ENCODE assay signal across 19 cellular contexts in genomic region chr10:43296320-43296719, GRCh38. TPM values are rescaled to one million over a fixed set of nuclear protein-coding genes. Genes with fewer than 3 reads are reported as not detected.
DNase-seq lines count a peak whose midpoint lies in the region; ATAC-seq and TF ChIP-seq lines count a peak whose summit lies in the region.
"Had no signal": no experiment of that assay in that cellular context is flagged by ENCODE, and none has a peak within 500 bp of the region (broad histone marks: within the 10 kb centered on the region; RNA-seq: fewer than 3 reads in every experiment).

No MANE protein-coding gene starts in this region.

- H3K9me3 ChIP-seq in CD8-positive, alpha-beta T cell (ENCODE audit: low read length) = no peaks in the 10 kb centered on the region
- H3K9me3 ChIP-seq in WERI-Rb-1 (ENCODE audit: severe bottlenecking) = no peaks in the 10 kb centered on the region

- no peak for TF ChIP-seq CTCF in CD8-positive, alpha-beta T cell (IDR thresholded peaks at IDR 0.05)
- TF ChIP-seq CTCF in WERI-Rb-1 (IDR thresholded peaks at IDR 0.05; ENCODE audit: low read depth, low read length) = 0 out of 2 replicates have a peak, but pooled peaks have one; percentile 2

- peaks cover 20% of the 10 kb centered on the region for H3K9me3 Mint-ChIP-seq in activated CD4-positive, alpha-beta memory T cell treated with anti-CD3 and anti-CD28 coated beads, Interleukin-2, amount 10 ng/mL, durations not matched to agents 7 days and 5 days
- peaks cover 3% of the 10 kb centered on the region for H3K9me3 Mint-ChIP-seq in activated CD4-positive, alpha-beta memory T cell treated with anti-CD3 and anti-CD28 coated beads for 36 hours
- H3K9me3 Mint-ChIP-seq in CD8-positive, alpha-beta T cell = peaks cover 2% of the 10 kb centered on the region
- no peaks in the 10 kb centered on the region for H3K9me3 Mint-ChIP-seq in stimulated activated memory B cell treated with anti-CD40 and anti-IgM and Interleukin-4, amounts not matched to agents 10 μg/mL and 1 μg/mL and 100 μg/mL, for 72 hours

- no peaks in the 10 kb centered on the region for H3K27me3 ChIP-seq in CD8-positive, alpha-beta T cell (ENCODE audit: insufficient read depth, low read length)
- no peaks in the 10 kb centered on the region for H3K27me3 ChIP-seq in WERI-Rb-1 (ENCODE audit: insufficient read depth, low read depth, severe bottlenecking)

- H3K4me1 ChIP-seq in CD8-positive, alpha-beta T cell (ENCODE audit: insufficient read depth, low read length) = peaks cover 47% of the 10 kb centered on the region

- peak overlapping the region; percentile 76 for H3K27ac Mint-ChIP-seq in activated CD4-positive, alpha-beta memory T cell treated with anti-CD3 and anti-CD28 coated beads, Interleukin-2, amount 10 ng/mL, durations not matched to agents 7 days and 5 days
- H3K27ac Mint-ChIP-seq in activated CD4-positive, alpha-beta memory T cell treated with anti-CD3 and anti-CD28 coated beads for 36 hours = no peak overlapping the region
- peak overlapping the region; percentile 80 for H3K27ac Mint-ChIP-seq in CD8-positive, alpha-beta T cell
- H3K27ac Mint-ChIP-seq in stimulated activated memory B cell treated with anti-CD40 and anti-IgM and Interleukin-4, amounts not matched to agents 10 μg/mL and 1 μg/mL and 100 μg/mL, for 72 hours = peak overlapping the region; percentile 59

- no peak for DNase-seq in activated CD4-positive, alpha-beta memory T cell treated with anti-CD3 and anti-CD28 coated beads, Interleukin-2, amount 10 ng/mL, durations not matched to agents 7 days and 5 days
- no peak for DNase-seq in activated CD4-positive, alpha-beta memory T cell treated with anti-CD3 and anti-CD28 coated beads for 36 hours
- DNase-seq in CD8-positive, alpha-beta T cell = no peak
- DNase-seq in WERI-Rb-1 (no peak), retina (no peak), NCI-H2171 treated with DMSO at 0.1 percent for 48 hours (lab: John Stamatoyannopoulos, UW) (no peak)
- DNase-seq: Calu3; DMS53; Karpas-422; MG63; NCI-H1105 treated with DMSO at 0.1 percent for 48 hours; NCI-H187 treated with DMSO at 0.1 percent for 48 hours; NCI-H446; NCI-H69; NK-92 treated with Interleukin-12 subunit alpha and Interleukin-12 subunit beta, amount 100 ng/mL, for 24 hours; SHP77 had no signal

- H3K4me3 Mint-ChIP-seq in activated CD4-positive, alpha-beta memory T cell treated with anti-CD3 and anti-CD28 coated beads, Interleukin-2, amount 10 ng/mL, durations not matched to agents 7 days and 5 days = no peak overlapping the region
- no peak overlapping the region for H3K4me3 Mint-ChIP-seq in activated CD4-positive, alpha-beta memory T cell treated with anti-CD3 and anti-CD28 coated beads for 36 hours
- no peak overlapping the region for H3K4me3 Mint-ChIP-seq in CD8-positive, alpha-beta T cell
- H3K4me3 Mint-ChIP-seq in stimulated activated memory B cell treated with anti-CD40 and anti-IgM and Interleukin-4, amounts not matched to agents 10 μg/mL and 1 μg/mL and 100 μg/mL, for 72 hours = no peak overlapping the region

- peaks cover 90% of the 10 kb centered on the region for H3K4me1 Mint-ChIP-seq in activated CD4-positive, alpha-beta memory T cell treated with anti-CD3 and anti-CD28 coated beads, Interleukin-2, amount 10 ng/mL, durations not matched to agents 7 days and 5 days
- H3K4me1 Mint-ChIP-seq in activated CD4-positive, alpha-beta memory T cell treated with anti-CD3 and anti-CD28 coated beads for 36 hours (ENCODE audit: low read depth) = peaks cover 61% of the 10 kb centered on the region
- H3K4me1 Mint-ChIP-seq in CD8-positive, alpha-beta T cell (ENCODE audit: low read depth) = peaks cover 67% of the 10 kb centered on the region
- peaks cover 27% of the 10 kb centered on the region for H3K4me1 Mint-ChIP-seq in stimulated activated memory B cell treated with anti-CD40 and anti-IgM and Interleukin-4, amounts not matched to agents 10 μg/mL and 1 μg/mL and 100 μg/mL, for 72 hours

- H3K4me3 ChIP-seq in CD8-positive, alpha-beta T cell (ENCODE audit: low read depth, low read length) = no peak overlapping the region
- no peak overlapping the region for H3K4me3 ChIP-seq in WERI-Rb-1 (ENCODE audit: low read depth, low read length)
- H3K4me3 ChIP-seq: MG63 had no signal

- CTCF ChIA-PET in activated CD4-positive, alpha-beta memory T cell treated with anti-CD3 and anti-CD28 coated beads, Interleukin-2, amount 10 ng/mL, durations not matched to agents 7 days and 5 days (lab: Charles Lee) = interaction anchor here (6.3 kb wide), 1 partner anchor 52 kb away, joined by 105 read pairs; no protein-coding TSS in a partner anchor
- CTCF ChIA-PET in activated CD4-positive, alpha-beta memory T cell treated with anti-CD3 and anti-CD28 coated beads for 36 hours (lab: Charles Lee) = no interaction called here
- CTCF ChIA-PET in CD8-positive, alpha-beta T cell (lab: Charles Lee) = no interaction called here

- POLR2A ChIA-PET in activated CD4-positive, alpha-beta memory T cell treated with anti-CD3 and anti-CD28 coated beads, Interleukin-2, amount 10 ng/mL, durations not matched to agents 7 days and 5 days (lab: Charles Lee) = no interaction called here
- POLR2A ChIA-PET in activated CD4-positive, alpha-beta memory T cell treated with anti-CD3 and anti-CD28 coated beads for 36 hours (lab: Charles Lee) = no interaction called here
- POLR2A ChIA-PET in CD8-positive, alpha-beta T cell (lab: Charles Lee) = no interaction called here

- H3K36me3 ChIP-seq in CD8-positive, alpha-beta T cell (ENCODE audit: insufficient read depth, low read length) = no peaks in the 10 kb centered on the region
- H3K36me3 ChIP-seq in WERI-Rb-1 = no peaks in the 10 kb centered on the region
- H3K36me3 ChIP-seq: MG63 had no signal

- H3K27ac ChIP-seq in CD8-positive, alpha-beta T cell (ENCODE audit: low read depth, low read length) = no peak overlapping the region
- H3K27ac ChIP-seq in WERI-Rb-1 = no peak overlapping the region
- H3K27ac ChIP-seq: C4-2B had no signal

- H3K36me3 Mint-ChIP-seq in activated CD4-positive, alpha-beta memory T cell treated with anti-CD3 and anti-CD28 coated beads, Interleukin-2, amount 10 ng/mL, durations not matched to agents 7 days and 5 days (ENCODE audit: low read depth) = peaks cover 38% of the 10 kb centered on the region
- no peaks in the 10 kb centered on the region for H3K36me3 Mint-ChIP-seq in activated CD4-positive, alpha-beta memory T cell treated with anti-CD3 and anti-CD28 coated beads for 36 hours
- no peaks in the 10 kb centered on the region for H3K36me3 Mint-ChIP-seq in CD8-positive, alpha-beta T cell
- H3K36me3 Mint-ChIP-seq in stimulated activated memory B cell treated with anti-CD40 and anti-IgM and Interleukin-4, amounts not matched to agents 10 μg/mL and 1 μg/mL and 100 μg/mL, for 72 hours = no peaks in the 10 kb centered on the region

- peaks cover 4% of the 10 kb centered on the region for H3K27me3 Mint-ChIP-seq in activated CD4-positive, alpha-beta memory T cell treated with anti-CD3 and anti-CD28 coated beads, Interleukin-2, amount 10 ng/mL, durations not matched to agents 7 days and 5 days
- no peaks in the 10 kb centered on the region for H3K27me3 Mint-ChIP-seq in activated CD4-positive, alpha-beta memory T cell treated with anti-CD3 and anti-CD28 coated beads for 36 hours
- no peaks in the 10 kb centered on the region for H3K27me3 Mint-ChIP-seq in CD8-positive, alpha-beta T cell (ENCODE audit: low read depth)
- peaks cover 44% of the 10 kb centered on the region for H3K27me3 Mint-ChIP-seq in stimulated activated memory B cell treated with anti-CD40 and anti-IgM and Interleukin-4, amounts not matched to agents 10 μg/mL and 1 μg/mL and 100 μg/mL, for 72 hours

- no peak for ATAC-seq in CD8-positive, alpha-beta T cell
- no peak for ATAC-seq in stimulated activated memory B cell treated with anti-CD40 and anti-IgM and Interleukin-4, amounts not matched to agents 10 μg/mL and 1 μg/mL and 100 μg/mL, for 72 hours

- intact Hi-C loops in activated CD4-positive, alpha-beta memory T cell treated with anti-CD3 and anti-CD28 coated beads for 36 hours (cut with micrococcal nuclease) = loop anchor here (5.0 kb wide), 1 partner anchor 154 kb away; no protein-coding TSS in a partner anchor
- intact Hi-C loops in CD8-positive, alpha-beta T cell (cut with DNase I, micrococcal nuclease) = no loop called here

RNA-seq across cellular contexts. Expression of gene RASGEF1A, which starts 29.5 kb away (rescaled TPM):
- 1 to 10 TPM; 4.4 to 6.6 TPM for total RNA-seq in activated CD4-positive, alpha-beta memory T cell treated with anti-CD3 and anti-CD28 coated beads, Interleukin-2, amount 10 ng/mL, durations not matched to agents 7 days and 5 days
- total RNA-seq in activated CD4-positive, alpha-beta memory T cell treated with anti-CD3 and anti-CD28 coated beads for 36 hours = 1 to 10 TPM; 1.2 to 1.9 TPM
- 1 to 10 TPM in 1 of 2 experiments, under 1 TPM in 1; 0.92 to 1.0 TPM for total RNA-seq in CD8-positive, alpha-beta T cell
- total RNA-seq: A673 had no signal
